In genomic region chr2:56757884-56758545, GRCh38 we compare ENCODE assay signal across 25 cellular contexts.
A peak's percentile ranks its signal among the peaks of the same experiment; 100 is the strongest.
DNase-seq lines count a peak whose midpoint lies in the region; ATAC-seq and TF ChIP-seq lines count a peak whose summit lies in the region.
"Had no signal": no experiment of that assay in that cellular context is flagged by ENCODE, and none has a peak within 500 bp of the region (broad histone marks: within the 10 kb centered on the region; RNA-seq: fewer than 3 reads in every experiment).

No MANE protein-coding gene starts in this region.

- H3K27me3 ChIP-seq in trophoblast cell (ENCODE audit: insufficient read depth, low read length), result no peaks in the 10 kb centered on the region

- DNase-seq in NCI-H2171 treated with DMSO at 0.1 percent for 48 hours (lab: John Stamatoyannopoulos, UW) (peak; percentile 4), NCI-H2171 (lab: John Stamatoyannopoulos, UW) (no peak), SHP77 treated with DMSO at 0.1 percent for 48 hours (lab: John Stamatoyannopoulos, UW) (peak; percentile 12), fibroblast of villous mesenchyme (ENCODE audit: low read depth) (peak; percentile 14), trophoblast cell (no peak), caudate nucleus (lab: John Stamatoyannopoulos, UW) (no peak), T-helper 9 cell (no peak)
- DNase-seq: AML-193; C1 segment of cervical spinal cord; Calu3; CD8-positive, alpha-beta T cell; GDM1; GM23248; KG1; NCI-H1694; NCI-H2081; NCI-H446; NCI-H526 treated with DMSO at 0.1 percent for 48 hours; NK-92 treated with Interleukin-12 subunit alpha and Interleukin-12 subunit beta, amount 100 ng/mL, for 24 hours; SIG-M5; SK-N-SH had no signal

- no CpG with 5 or more reads among the region's 2 CpGs for WGBS in trophoblast cell (ENCODE audit: extremely low coverage, insufficient coverage, insufficient read length)

- no peak overlapping the region for H2BK12ac ChIP-seq in trophoblast cell (ENCODE audit: low read length)

- TF ChIP-seq CTCF in fibroblast of villous mesenchyme (IDR thresholded peaks at IDR 0.05; ENCODE audit: insufficient read depth, low read depth, low read length), result no peak

- no peak overlapping the region for H3K9ac ChIP-seq in trophoblast cell (ENCODE audit: low read length)
- H3K9ac ChIP-seq: GM23248, SK-N-SH had no signal

- H3K4ac ChIP-seq in trophoblast cell (ENCODE audit: low read depth, low read length), result no peak overlapping the region

- H4K8ac ChIP-seq in trophoblast cell (ENCODE audit: low read depth, low read length), result no peak overlapping the region

- H3K79me1 ChIP-seq in trophoblast cell (ENCODE audit: low read length), result no peaks in the 10 kb centered on the region

- no peak overlapping the region for H4K12ac ChIP-seq in trophoblast cell (ENCODE audit: low read depth, low read length)

- H3K4me1 ChIP-seq in trophoblast cell (ENCODE audit: control insufficient read depth in 1 of 2, insufficient read depth in 2 of 2, low read length in 2 of 2), result no peaks in the 10 kb centered on the region
- H3K4me1 ChIP-seq: HAP-1 had no signal

- H3K9me3 ChIP-seq in trophoblast cell (ENCODE audit: insufficient read depth, low read depth, low read length), result no peaks in the 10 kb centered on the region
- H3K9me3 ChIP-seq: HAP-1 had no signal

- H3K27ac ChIP-seq in trophoblast cell (ENCODE audit: low read depth, low read length), result no peak overlapping the region
- H3K27ac ChIP-seq in caudate nucleus (ENCODE audit: low read depth, low read length), result no peak overlapping the region
- H3K27ac ChIP-seq: 22Rv1, GM23248, RWPE1 had no signal

- H2BK5ac ChIP-seq in trophoblast cell (ENCODE audit: low read depth, low read length, poor library complexity), result no peak overlapping the region

- no peak overlapping the region for H3K23ac ChIP-seq in trophoblast cell (ENCODE audit: low read length)

- H3K18ac ChIP-seq in trophoblast cell (ENCODE audit: low read length), result no peak overlapping the region

- no peaks in the 10 kb centered on the region for H3K36me3 ChIP-seq in trophoblast cell (ENCODE audit: control insufficient read depth in 1 of 2, insufficient read depth in 2 of 2, low read length in 2 of 2)
- H3K36me3 ChIP-seq: HAP-1 had no signal

- no peak overlapping the region for H2AK5ac ChIP-seq in trophoblast cell (ENCODE audit: low read length)

- H2AFZ ChIP-seq in trophoblast cell (ENCODE audit: insufficient read depth, low read length, poor library complexity), result no peak overlapping the region
- H2AFZ ChIP-seq: GM23248 had no signal

- H4K91ac ChIP-seq in trophoblast cell (ENCODE audit: low read depth, low read length), result no peak overlapping the region

- H3K4me2 ChIP-seq in trophoblast cell (ENCODE audit: low read length), result no peak overlapping the region
- H3K4me2 ChIP-seq: SK-N-SH had no signal

- no peak overlapping the region for H2BK120ac ChIP-seq in trophoblast cell (ENCODE audit: insufficient read depth, low read length, poor library complexity)

- no peak for ATAC-seq in HG02798 (IDR thresholded peaks at IDR 0.05; ENCODE audit: poor library complexity, unreplicated experiment)
- ATAC-seq: CD8-positive, alpha-beta T cell had no signal

- no peak overlapping the region for H3K14ac ChIP-seq in trophoblast cell (ENCODE audit: low read length)

- H3K79me2 ChIP-seq in trophoblast cell (ENCODE audit: control insufficient read depth, insufficient read depth, low read length, poor library complexity), result no peaks in the 10 kb centered on the region

- H3K4me3 ChIP-seq in fibroblast of villous mesenchyme (ENCODE audit: low read depth, low read length), result no peak overlapping the region
- no peak overlapping the region for H3K4me3 ChIP-seq in trophoblast cell (ENCODE audit: low read depth, low read length)
- H3K4me3 ChIP-seq: GM23248, HAP-1 had no signal

Comparison
In these comparisons a context has a peak if more than half of its experiments do, and no peak if none do; other contexts are left out.
1. DNase-seq: peak in NCI-H2171 treated with DMSO at 0.1 percent for 48 hours (single experiment), SHP77 treated with DMSO at 0.1 percent for 48 hours (single experiment) and fibroblast of villous mesenchyme (single experiment); none in NCI-H2171 (single experiment), trophoblast cell (0 of 2), caudate nucleus (0 of 61) and T-helper 9 cell (single experiment).